1 cellular context compared by ENCODE assay signal in the genomic region with DNA sequence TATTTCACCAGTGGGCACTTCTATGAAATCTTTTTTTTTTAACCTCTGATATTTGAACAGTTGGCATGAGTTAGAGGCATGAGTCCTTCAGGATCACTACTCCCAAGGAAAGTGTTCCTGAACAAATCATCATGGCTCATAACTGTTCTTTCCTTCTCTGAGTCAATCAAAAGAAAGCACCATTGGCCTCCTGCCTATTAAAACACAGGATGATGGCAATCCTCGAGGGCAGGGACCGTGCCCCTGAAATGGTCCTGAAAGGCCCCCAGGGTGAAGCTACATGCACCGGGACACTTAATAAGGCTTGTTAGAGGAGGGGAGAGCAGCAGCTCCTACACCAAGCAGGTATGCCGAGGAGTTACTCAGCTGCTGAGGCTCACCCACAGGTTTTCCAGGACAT.
TF ChIP-seq lines count a peak whose summit lies in the region.

No MANE protein-coding gene starts in this region.

TF ChIP-seq in SK-N-SH treated with all-trans-retinoic acid at 6 μM for 48 hours, 23 proteins besides CTCF, POLR2A, EP300 and RAD21 (continued from another document):
- TF ChIP-seq, protein P1, sequence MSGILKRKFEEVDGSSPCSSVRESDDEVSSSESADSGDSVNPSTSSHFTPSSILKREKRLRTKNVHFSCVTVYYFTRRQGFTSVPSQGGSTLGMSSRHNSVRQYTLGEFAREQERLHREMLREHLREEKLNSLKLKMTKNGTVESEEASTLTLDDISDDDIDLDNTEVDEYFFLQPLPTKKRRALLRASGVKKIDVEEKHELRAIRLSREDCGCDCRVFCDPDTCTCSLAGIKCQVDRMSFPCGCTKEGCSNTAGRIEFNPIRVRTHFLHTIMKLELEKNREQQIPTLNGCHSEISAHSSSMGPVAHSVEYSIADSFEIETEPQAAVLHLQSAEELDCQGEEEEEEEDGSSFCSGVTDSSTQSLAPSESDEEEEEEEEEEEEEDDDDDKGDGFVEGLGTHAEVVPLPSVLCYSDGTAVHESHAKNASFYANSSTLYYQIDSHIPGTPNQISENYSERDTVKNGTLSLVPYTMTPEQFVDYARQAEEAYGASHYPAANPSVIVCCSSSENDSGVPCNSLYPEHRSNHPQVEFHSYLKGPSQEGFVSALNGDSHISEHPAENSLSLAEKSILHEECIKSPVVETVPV (CRISPR knock-in tag; IDR thresholded peaks at IDR 0.05): no peak
- TF ChIP-seq SNAI2 (CRISPR knock-in tag; IDR thresholded peaks at IDR 0.05): no peak
